16 cellular contexts compared by ENCODE assay signal in the genomic region with DNA sequence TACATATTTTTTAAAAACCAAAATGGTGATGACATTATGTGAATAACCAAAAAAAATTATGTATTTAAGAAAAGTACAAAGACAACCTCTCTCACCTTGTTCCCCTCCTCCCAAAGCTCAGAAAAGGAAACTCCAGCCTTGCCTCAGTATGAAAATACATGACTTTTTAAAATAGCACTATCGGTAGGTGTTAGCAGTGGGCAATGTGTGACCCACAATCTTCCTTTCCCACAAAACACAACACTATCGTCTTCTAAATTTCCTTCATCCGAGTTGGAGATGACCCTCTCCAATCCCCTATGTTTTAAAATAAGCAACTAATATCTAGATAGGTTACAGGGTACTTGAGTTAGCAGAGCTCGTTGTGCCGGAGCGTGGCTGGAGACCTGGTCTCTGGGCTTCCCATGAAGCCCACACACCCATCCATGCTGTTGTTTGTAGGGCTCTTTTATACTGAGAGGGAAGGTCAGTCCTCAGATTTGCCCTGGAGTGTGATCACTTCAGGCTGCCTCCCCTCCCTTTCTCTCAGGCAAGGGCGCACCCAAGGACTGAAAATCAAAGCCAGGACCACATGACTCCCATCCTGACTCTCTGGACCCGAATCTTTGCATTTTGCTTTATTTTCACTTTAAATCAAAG.
"Had no signal": no experiment of that assay in that cellular context is flagged by ENCODE, and none has a peak within 500 bp of the region (broad histone marks: within the 10 kb centered on the region; RNA-seq: fewer than 3 reads in every experiment).

No MANE protein-coding gene starts in this region.

- H3K27ac Mint-ChIP-seq: naive thymus-derived CD4-positive, alpha-beta T cell; neural progenitor cell had no signal

- H3K36me3 Mint-ChIP-seq: neural progenitor cell had no signal

- H3K27me3 ChIP-seq: colonic mucosa, heart left ventricle, neural progenitor cell, ovary, right atrium auricular region, sigmoid colon, upper lobe of left lung, uterus had no signal

- H3K4me3 ChIP-seq: colonic mucosa, heart left ventricle, neural progenitor cell, ovary, right atrium auricular region, sigmoid colon, skin epidermis, upper lobe of left lung, uterus had no signal

- H3K9me3 ChIP-seq: colonic mucosa, heart left ventricle, ovary, right atrium auricular region, sigmoid colon, upper lobe of left lung, uterus had no signal

- H3K27ac ChIP-seq: colonic mucosa, heart left ventricle, neural progenitor cell, ovary, right atrium auricular region, skin epidermis, upper lobe of left lung had no signal

- DNase-seq: colonic mucosa; dermis blood vessel endothelial cell; heart left ventricle; hippocampal formation; kidney glomerular epithelial cell; mesendoderm; naive thymus-derived CD4-positive, alpha-beta T cell; nucleus accumbens; ovary; sigmoid colon; stimulated activated naive CD4-positive, alpha-beta T cell treated with Interleukin-2 at 50 U/mL for 16 hours; upper lobe of left lung; uterus had no signal

- H3K4me1 ChIP-seq: colonic mucosa, neural progenitor cell had no signal

- H3K9me3 Mint-ChIP-seq: naive thymus-derived CD4-positive, alpha-beta T cell; neural progenitor cell had no signal

- ATAC-seq: heart left ventricle; naive thymus-derived CD4-positive, alpha-beta T cell had no signal

- H3K9ac ChIP-seq: neural progenitor cell had no signal

- H3K4me2 ChIP-seq: neural progenitor cell had no signal

- H3K36me3 ChIP-seq: colonic mucosa, heart left ventricle, neural progenitor cell, ovary, right atrium auricular region, sigmoid colon, upper lobe of left lung, uterus had no signal

- H3K4me3 Mint-ChIP-seq: naive thymus-derived CD4-positive, alpha-beta T cell; neural progenitor cell had no signal

- H2AFZ ChIP-seq: neural progenitor cell had no signal
